ENCODE assay signal across 1 cellular context in the genomic region with DNA sequence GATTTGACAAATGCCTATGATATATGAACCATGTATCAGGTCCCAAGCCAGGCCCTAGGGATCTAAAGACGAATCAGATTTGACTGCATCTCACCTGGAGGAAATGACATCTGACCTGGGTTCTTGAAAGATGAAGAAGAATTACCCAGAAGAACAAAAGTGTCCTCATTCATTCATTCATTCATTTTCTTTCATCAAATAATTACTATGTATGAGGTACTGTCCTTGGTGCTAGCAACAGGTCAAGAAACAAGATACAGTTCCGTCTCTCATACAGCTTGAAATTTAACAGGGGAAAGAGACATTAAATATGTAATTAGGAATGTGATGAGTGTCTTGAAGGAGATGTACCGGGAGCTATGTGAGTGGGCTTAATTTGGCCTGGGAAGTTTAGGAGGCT.
TF ChIP-seq lines count a peak whose summit lies in the region.

No MANE protein-coding gene starts in this region.

TF ChIP-seq in SK-N-SH treated with all-trans-retinoic acid at 6 μM for 48 hours, 23 proteins besides CTCF, POLR2A, EP300 and RAD21 (continued from another document):
- TF ChIP-seq, protein P1, sequence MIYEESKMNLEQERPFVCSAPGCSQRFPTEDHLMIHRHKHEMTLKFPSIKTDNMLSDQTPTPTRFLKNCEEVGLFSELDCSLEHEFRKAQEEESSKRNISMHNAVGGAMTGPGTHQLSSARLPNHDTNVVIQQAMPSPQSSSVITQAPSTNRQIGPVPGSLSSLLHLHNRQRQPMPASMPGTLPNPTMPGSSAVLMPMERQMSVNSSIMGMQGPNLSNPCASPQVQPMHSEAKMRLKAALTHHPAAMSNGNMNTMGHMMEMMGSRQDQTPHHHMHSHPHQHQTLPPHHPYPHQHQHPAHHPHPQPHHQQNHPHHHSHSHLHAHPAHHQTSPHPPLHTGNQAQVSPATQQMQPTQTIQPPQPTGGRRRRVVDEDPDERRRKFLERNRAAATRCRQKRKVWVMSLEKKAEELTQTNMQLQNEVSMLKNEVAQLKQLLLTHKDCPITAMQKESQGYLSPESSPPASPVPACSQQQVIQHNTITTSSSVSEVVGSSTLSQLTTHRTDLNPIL (CRISPR knock-in tag; IDR thresholded peaks at IDR 0.05; ENCODE audit: low read depth) = no peak
- no peak for TF ChIP-seq TOX (CRISPR knock-in tag; IDR thresholded peaks at IDR 0.05; ENCODE audit: borderline replicate concordance)
- TF ChIP-seq TCF4 (CRISPR knock-in tag; IDR thresholded peaks at IDR 0.05; ENCODE audit: borderline replicate concordance) = no peak
- TF ChIP-seq ZFP3 (CRISPR knock-in tag; IDR thresholded peaks at IDR 0.05) = no peak
- TF ChIP-seq, protein P2, sequence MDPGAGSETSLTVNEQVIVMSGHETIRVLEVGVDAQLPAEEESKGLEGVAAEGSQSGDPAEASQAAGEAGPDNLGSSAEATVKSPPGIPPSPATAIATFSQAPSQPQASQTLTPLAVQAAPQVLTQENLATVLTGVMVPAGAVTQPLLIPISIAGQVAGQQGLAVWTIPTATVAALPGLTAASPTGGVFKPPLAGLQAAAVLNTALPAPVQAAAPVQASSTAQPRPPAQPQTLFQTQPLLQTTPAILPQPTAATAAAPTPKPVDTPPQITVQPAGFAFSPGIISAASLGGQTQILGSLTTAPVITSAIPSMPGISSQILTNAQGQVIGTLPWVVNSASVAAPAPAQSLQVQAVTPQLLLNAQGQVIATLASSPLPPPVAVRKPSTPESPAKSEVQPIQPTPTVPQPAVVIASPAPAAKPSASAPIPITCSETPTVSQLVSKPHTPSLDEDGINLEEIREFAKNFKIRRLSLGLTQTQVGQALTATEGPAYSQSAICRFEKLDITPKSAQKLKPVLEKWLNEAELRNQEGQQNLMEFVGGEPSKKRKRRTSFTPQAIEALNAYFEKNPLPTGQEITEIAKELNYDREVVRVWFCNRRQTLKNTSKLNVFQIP (CRISPR knock-in tag; IDR thresholded peaks at IDR 0.05; ENCODE audit: borderline replicate concordance, low read depth) = no peak
- TF ChIP-seq ESRRG (CRISPR knock-in tag; IDR thresholded peaks at IDR 0.05) = no peak
